13 cellular contexts compared by ENCODE assay signal in genomic region chr9:136851941-136852663, GRCh38. TPM values are rescaled to one million over a fixed set of nuclear protein-coding genes. Genes with fewer than 3 reads are reported as not detected.
DNase-seq lines count a peak whose midpoint lies in the region; ATAC-seq and TF ChIP-seq lines count a peak whose summit lies in the region.
"Had no signal": no experiment of that assay in that cellular context is flagged by ENCODE, and none has a peak within 500 bp of the region (broad histone marks: within the 10 kb centered on the region; RNA-seq: fewer than 3 reads in every experiment).

Gene MAMDC4 (plus strand): TSS chr9:136852346. CDS start chr9:136852417, 71 bp downstream.

- H3K4me3 ChIP-seq in left ventricle myocardium inferior: peak within 1 kb of the TSS; percentile 89
- no peak within 1 kb of the TSS for H3K4me3 ChIP-seq in psoas muscle
- no peak within 1 kb of the TSS for H3K4me3 ChIP-seq in lower leg skin (ENCODE audit: low read depth, poor library complexity, severe bottlenecking)

- H3K36me3 ChIP-seq in left ventricle myocardium inferior (peaks cover 20% of the 10 kb centered on the region), psoas muscle (ENCODE audit: insufficient read depth in 1 of 2, low read depth in 1 of 2) (peaks cover 0 to 21% of the 10 kb centered on the region in 2 donors)

- H3K4me3 Mint-ChIP-seq in activated CD4-positive, alpha-beta memory T cell treated with anti-CD3 and anti-CD28 coated beads for 36 hours: no peak within 1 kb of the TSS

- H3K9me3 ChIP-seq in left ventricle myocardium inferior (replicated peaks) (no peaks in the 10 kb centered on the region), psoas muscle (no peaks in the 10 kb centered on the region)

- intact Hi-C loops in activated CD4-positive, alpha-beta memory T cell treated with anti-CD3 and anti-CD28 coated beads for 36 hours (cut with micrococcal nuclease): no loop called here
- intact Hi-C loops in left ventricle myocardium inferior (cut with micrococcal nuclease) (no loop called here), psoas muscle (cut with DNase I) (loop anchor here in 1 of 2 donors (5.0 kb wide), 1 partner anchor 75 kb away; no protein-coding TSS in a partner anchor), lower leg skin (cut with DNase I; ENCODE audit: low total_unique reads) (loop anchor here (10.0 kb wide), 1 partner anchor 93 kb away; the partner anchor contains the start of genes C8G and FBXW5)

- DNase-seq in activated CD4-positive, alpha-beta memory T cell treated with anti-CD3 and anti-CD28 coated beads for 36 hours: no peak
- peak; percentile 38 for DNase-seq in left ventricle myocardium inferior
- DNase-seq in psoas muscle: peak in 1 of 2 donors; percentile 67
- DNase-seq in SIG-M5 (lab: John Stamatoyannopoulos, UW): no peak
- DNase-seq in lower leg skin (ENCODE audit: low spot score in 2 of 2): no peak
- DNase-seq in NCI-H2227 (lab: John Stamatoyannopoulos, UW; ENCODE audit: unreplicated experiment): no peak
- DNase-seq: dermis blood vessel endothelial cell; NCI-H1092; NCI-H524 treated with DMSO at 0.1 percent for 48 hours; stimulated activated CD4-positive, alpha-beta T cell treated with anti-CD3 and anti-CD28 coated beads, Interleukin-2, amount 100 ng/mL, for 48 hours had no signal

- TF ChIP-seq POLR2A in GM18951 (IDR thresholded peaks at IDR 0.05; ENCODE audit: extremely low read depth, insufficient read depth, insufficient read length): peak; percentile 27
- TF ChIP-seq POLR2A in lower leg skin (IDR thresholded peaks at IDR 0.05): no peak

- no peaks in the 10 kb centered on the region for H3K9me3 Mint-ChIP-seq in activated CD4-positive, alpha-beta memory T cell treated with anti-CD3 and anti-CD28 coated beads for 36 hours
- H3K9me3 Mint-ChIP-seq: stimulated activated naive CD8-positive, alpha-beta T cell treated with anti-CD3 and anti-CD28 coated beads, Interleukin-15, Interleukin-2, amounts not matched to agents 100 ng/mL and 50 ng/mL, for 24 hours had no signal

- peaks cover 6% of the 10 kb centered on the region for H3K27me3 Mint-ChIP-seq in activated CD4-positive, alpha-beta memory T cell treated with anti-CD3 and anti-CD28 coated beads for 36 hours

- POLR2A ChIA-PET in activated CD4-positive, alpha-beta memory T cell treated with anti-CD3 and anti-CD28 coated beads for 36 hours (lab: Charles Lee): interaction anchor here (1.2 kb wide), 1 partner anchor 9 kb away, joined by 3 read pairs; no protein-coding TSS in a partner anchor

- H3K27me3 ChIP-seq in left ventricle myocardium inferior (ENCODE audit: low read depth) (peaks cover 3% of the 10 kb centered on the region), psoas muscle (ENCODE audit: insufficient read depth in 3 of 3, low read length in 2 of 3) (peaks cover 0 to 2% (median 0%) of the 10 kb centered on the region in 3 donors)

- peaks cover 46% of the 10 kb centered on the region for H3K4me1 ChIP-seq in left ventricle myocardium inferior
- peaks cover 26% of the 10 kb centered on the region for H3K4me1 ChIP-seq in psoas muscle

- H3K27ac Mint-ChIP-seq in activated CD4-positive, alpha-beta memory T cell treated with anti-CD3 and anti-CD28 coated beads for 36 hours: no peak within 1 kb of the TSS
- H3K27ac Mint-ChIP-seq: stimulated activated naive CD8-positive, alpha-beta T cell treated with anti-CD3 and anti-CD28 coated beads, Interleukin-15, Interleukin-2, amounts not matched to agents 100 ng/mL and 50 ng/mL, for 24 hours had no signal

- peaks cover 13% of the 10 kb centered on the region for H3K4me1 Mint-ChIP-seq in activated CD4-positive, alpha-beta memory T cell treated with anti-CD3 and anti-CD28 coated beads for 36 hours (ENCODE audit: low read depth)

- CTCF ChIA-PET in activated CD4-positive, alpha-beta memory T cell treated with anti-CD3 and anti-CD28 coated beads for 36 hours (lab: Charles Lee): no interaction called here

- TF ChIP-seq CTCF in left ventricle myocardium inferior (IDR thresholded peaks at IDR 0.05; ENCODE audit: borderline replicate concordance) (no peak), psoas muscle (IDR thresholded peaks at IDR 0.05) (no peak), lower leg skin (IDR thresholded peaks at IDR 0.05) (no peak)

- peak in 1 of 4 donors; percentile 11 for ATAC-seq in psoas muscle

- in situ Hi-C loops in GM18951 (cut with MboI; ENCODE audit: low sequenced_read_pairs, unreplicated experiment): no loop called here

- 40 to 51% (median 45%) methylated on average over 16 to 23 of the region's 23 CpGs for WGBS in psoas muscle, 3 donors
- WGBS in lower leg skin, 2 donors: 77 to 79% methylated on average over 11 to 20 of the region's 23 CpGs

- peak within 1 kb of the TSS; percentile 98 for H3K27ac ChIP-seq in left ventricle myocardium inferior (replicated peaks)
- peak within 1 kb of the TSS; percentile 91 for H3K27ac ChIP-seq in psoas muscle
- H3K27ac ChIP-seq: parathyroid adenoma had no signal

- H3K36me3 Mint-ChIP-seq in activated CD4-positive, alpha-beta memory T cell treated with anti-CD3 and anti-CD28 coated beads for 36 hours: peaks cover 11% of the 10 kb centered on the region

RNA-seq across cellular contexts. Expression of gene MAMDC4, which starts in this region (rescaled TPM):
- 10 to 100 TPM; 13.0 to 14.3 TPM for total RNA-seq in activated CD4-positive, alpha-beta memory T cell treated with anti-CD3 and anti-CD28 coated beads for 36 hours
- 13.4 TPM for total RNA-seq in left ventricle myocardium inferior
- 1 to 10 TPM; 1.7 to 4.7 (median 3.1) TPM for total RNA-seq in psoas muscle
- polyA plus RNA-seq in psoas muscle: 1 to 10 TPM; 2.1 to 7.9 (median 2.4) TPM
- 1 to 10 TPM in 3 of 4 donors, under 1 TPM in 1; 0.89 to 1.4 (median 1.4) TPM for total RNA-seq in lower leg skin
